ENCODE assay signal across 18 cellular contexts in the genomic region with DNA sequence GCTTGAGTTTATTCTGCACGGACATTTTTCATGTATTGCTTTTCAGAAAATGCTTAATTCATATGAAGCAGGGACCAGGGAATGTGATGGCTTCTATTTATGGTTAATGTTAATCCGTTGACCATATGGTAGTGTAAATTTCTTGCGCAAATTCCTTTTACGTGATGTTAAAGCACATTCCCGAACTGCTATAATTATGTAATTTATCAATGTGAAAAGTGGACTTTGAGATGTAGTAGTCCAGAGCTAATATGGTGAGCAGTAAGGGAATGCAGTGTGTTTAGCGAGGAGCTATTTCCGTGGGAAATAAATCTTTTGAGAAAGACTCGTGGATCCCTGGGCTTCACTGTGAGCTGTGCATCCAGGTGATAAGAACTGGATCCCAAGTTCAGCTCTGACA.
"Had no signal": no experiment of that assay in that cellular context is flagged by ENCODE, and none has a peak within 500 bp of the region (broad histone marks: within the 10 kb centered on the region; RNA-seq: fewer than 3 reads in every experiment).

No MANE protein-coding gene starts in this region.

- H3K9me3 ChIP-seq: MG63, SK-N-SH had no signal

- DNase-seq: Karpas-422, KG1, MG63, NCI-H1092 treated with DMSO at 0.1 percent for 48 hours, NCI-H1436 treated with DMSO at 0.1 percent for 48 hours, NCI-H1694, NCI-H187 treated with DMSO at 0.1 percent for 48 hours, NCI-H2029 treated with DMSO at 0.1 percent for 48 hours, NCI-H2171 treated with DMSO at 0.1 percent for 48 hours, NCI-H345, NCI-H446 treated with DMSO at 0.1 percent for 48 hours, NCI-H510A treated with DMSO at 0.1 percent for 48 hours, NCI-H526, Right ventricle myocardium superior, RPMI8226, SW 1271 had no signal

- H3K36me3 ChIP-seq: MG63 had no signal

- H3K27me3 ChIP-seq: MG63 had no signal

- H3K4me3 ChIP-seq: MG63 had no signal

- H3K27ac ChIP-seq: HL-60 had no signal

- H3K9ac ChIP-seq: SK-N-SH had no signal

- H3K4me2 ChIP-seq: SK-N-SH had no signal
